In genomic region chr4:86653237-86653865, GRCh38 we compare ENCODE assay signal across 11 cellular contexts. TPM values are rescaled to one million over a fixed set of nuclear protein-coding genes. Genes with fewer than 3 reads are reported as not detected.
DNase-seq lines count a peak whose midpoint lies in the region; ATAC-seq and TF ChIP-seq lines count a peak whose summit lies in the region.
"Had no signal": no experiment of that assay in that cellular context is flagged by ENCODE, and none has a peak within 500 bp of the region (broad histone marks: within the 10 kb centered on the region; RNA-seq: fewer than 3 reads in every experiment).

No MANE protein-coding gene starts in this region.

- CTCF ChIA-PET in SK-N-SH (lab: Yijun Ruan, JAX), result interaction anchor here (1.6 kb wide), 1 partner anchor 38 kb away, joined by 3 read pairs; no protein-coding TSS in a partner anchor

- H3K23ac ChIP-seq in neuronal stem cell (ENCODE audit: low read depth, low read length, poor library complexity), result no peak overlapping the region

- no peak overlapping the region for H3K4ac ChIP-seq in neuronal stem cell (ENCODE audit: low read length)

- H3K4me1 ChIP-seq in SK-N-SH (ENCODE audit: control insufficient read depth in 1 of 2, insufficient read depth in 2 of 2, low read depth in 1 of 2, low read length in 1 of 2), result no peaks in the 10 kb centered on the region
- no peaks in the 10 kb centered on the region for H3K4me1 ChIP-seq in Karpas-422 (ENCODE audit: low read length)
- H3K4me1 ChIP-seq in neuronal stem cell (ENCODE audit: control insufficient read depth in 2 of 2, insufficient read depth in 1 of 2, low read depth in 1 of 2, low read length in 2 of 2), result no peaks in the 10 kb centered on the region
- H3K4me1 ChIP-seq in effector memory CD4-positive, alpha-beta T cell (ENCODE audit: control insufficient read depth, insufficient read depth, low read length, poor library complexity, severe bottlenecking), result no peaks in the 10 kb centered on the region
- H3K4me1 ChIP-seq: body of pancreas had no signal

- peaks cover 64% of the 10 kb centered on the region for H3K9me3 Mint-ChIP-seq in chondrocyte (ENCODE audit: low read depth)
- H3K9me3 Mint-ChIP-seq in progenitor cell of endocrine pancreas (ENCODE audit: low read depth), result peaks cover 64% of the 10 kb centered on the region

- 90% methylated on average over 4 of the region's 4 CpGs for WGBS in SK-N-SH (ENCODE audit: low lambda C conversion rate)
- WGBS in neuronal stem cell (ENCODE audit: extremely low coverage in 2 of 2, insufficient read length in 2 of 2, insufficient replicate concordance in 1 of 2), 2 donors, result no CpG with 5 or more reads among the region's 4 CpGs

- H2BK5ac ChIP-seq in neuronal stem cell (ENCODE audit: low read length), result no peak overlapping the region

- H3K79me2 ChIP-seq in SK-N-SH (ENCODE audit: insufficient read depth) (no peaks in the 10 kb centered on the region; the same call in 1 of the 2 replicates), Karpas-422 (ENCODE audit: low read length) (no peaks in the 10 kb centered on the region)

- H3K4me2 ChIP-seq in SK-N-SH (no peak overlapping the region), Karpas-422 (ENCODE audit: low read depth, low read length, poor library complexity, severe bottlenecking) (no peak overlapping the region), neuronal stem cell (ENCODE audit: insufficient read depth, low read length, poor library complexity, severe bottlenecking) (no peak overlapping the region)

- H3K9me2 ChIP-seq in SK-N-SH (no peaks in the 10 kb centered on the region), Karpas-422 (replicated peaks; ENCODE audit: insufficient read depth, low read length) (no peaks in the 10 kb centered on the region)

- H3K27ac ChIP-seq in SK-N-SH (ENCODE audit: low read depth in 2 of 2, low read length in 1 of 2), result no peak overlapping the region
- H3K27ac ChIP-seq in Karpas-422 (ENCODE audit: low read length), result no peak overlapping the region
- no peak overlapping the region for H3K27ac ChIP-seq in neuronal stem cell (replicated peaks; ENCODE audit: low read length)
- no peak overlapping the region for H3K27ac ChIP-seq in effector memory CD4-positive, alpha-beta T cell (ENCODE audit: insufficient read depth, low read length, poor library complexity, severe bottlenecking)
- H3K27ac ChIP-seq: body of pancreas had no signal

- no peak for ATAC-seq in SK-N-SH treated with all-trans-retinoic acid at 6 μM for 48 hours
- ATAC-seq: activated CD4-positive, CD25-positive, alpha-beta regulatory T cell treated with anti-CD3 and anti-CD28 coated beads, Interleukin-2, amount 50 U/mL, for 24 hours; body of pancreas; stimulated activated naive B cell treated with anti-CD40 and anti-IgM and Interleukin-4, amounts not matched to agents 10 μg/mL and 1 μg/mL and 100 μg/mL, for 72 hours had no signal

- no peak overlapping the region for H4K91ac ChIP-seq in neuronal stem cell (ENCODE audit: low read depth, low read length, poor library complexity)

- no peaks in the 10 kb centered on the region for H3K4me1 Mint-ChIP-seq in chondrocyte (ENCODE audit: low read depth)
- H3K4me1 Mint-ChIP-seq in progenitor cell of endocrine pancreas (ENCODE audit: low read depth), result no peaks in the 10 kb centered on the region
- H3K4me1 Mint-ChIP-seq: stimulated activated naive B cell treated with anti-CD40 and anti-IgM and Interleukin-4, amounts not matched to agents 10 μg/mL and 1 μg/mL and 100 μg/mL, for 72 hours had no signal

- peaks cover 3% of the 10 kb centered on the region for H3K79me1 ChIP-seq in neuronal stem cell (ENCODE audit: low read depth, low read length)

- H3K14ac ChIP-seq in neuronal stem cell (ENCODE audit: low read length), result no peak overlapping the region

- no peak overlapping the region for H2BK12ac ChIP-seq in neuronal stem cell (ENCODE audit: low read length)

- H3K4me3 Mint-ChIP-seq in chondrocyte (ENCODE audit: unreplicated experiment) (no peak overlapping the region), progenitor cell of endocrine pancreas (ENCODE audit: low read depth) (no peak overlapping the region)
- H3K4me3 Mint-ChIP-seq: stimulated activated naive B cell treated with anti-CD40 and anti-IgM and Interleukin-4, amounts not matched to agents 10 μg/mL and 1 μg/mL and 100 μg/mL, for 72 hours had no signal

- H2BK15ac ChIP-seq in neuronal stem cell (ENCODE audit: low read length), result no peak overlapping the region

- no peak overlapping the region for H2AK5ac ChIP-seq in neuronal stem cell (ENCODE audit: low read depth, low read length)

- DNase-seq in SK-N-SH, result peak; percentile 1
- DNase-seq in Karpas-422, result peak; percentile 81
- no peak for DNase-seq in chondrocyte (ENCODE audit: low spot score)
- DNase-seq in progenitor cell of endocrine pancreas (ENCODE audit: low spot score, unreplicated experiment), result no peak
- DNase-seq in neuronal stem cell (ENCODE audit: low spot score), result no peak
- no peak for DNase-seq in SKM-1 treated with dmso at 0.1 percent for 144 hours (lab: John Stamatoyannopoulos, UW; ENCODE audit: unreplicated experiment)
- no peak for DNase-seq in effector memory CD4-positive, alpha-beta T cell
- DNase-seq: body of pancreas; stimulated activated naive B cell treated with anti-CD40 and anti-IgM and Interleukin-4, amounts not matched to agents 10 μg/mL and 1 μg/mL and 100 μg/mL, for 72 hours had no signal

- no peak for TF ChIP-seq RAD21 in SK-N-SH (IDR thresholded peaks at IDR 0.05; ENCODE audit: low read length)

- H3F3A ChIP-seq in SK-N-SH (replicated peaks; ENCODE audit: insufficient read depth), result no peaks in the 10 kb centered on the region

- H3K4me3 ChIP-seq in SK-N-SH (ENCODE audit: low read depth in 2 of 2, low read length in 1 of 2), result no peak overlapping the region; a peak in 1 of 4 replicates
- H3K4me3 ChIP-seq in Karpas-422 (ENCODE audit: low read length), result no peak overlapping the region
- no peak overlapping the region for H3K4me3 ChIP-seq in neuronal stem cell (ENCODE audit: low read length in 2 of 2)
- H3K4me3 ChIP-seq in effector memory CD4-positive, alpha-beta T cell (ENCODE audit: insufficient read depth, low read depth, low read length, poor library complexity, severe bottlenecking), result no peak overlapping the region
- H3K4me3 ChIP-seq: body of pancreas had no signal

- H3K9ac ChIP-seq in SK-N-SH, result no peak overlapping the region
- no peak overlapping the region for H3K9ac ChIP-seq in Karpas-422 (ENCODE audit: low read length)
- no peak overlapping the region for H3K9ac ChIP-seq in neuronal stem cell (ENCODE audit: low read depth, low read length, poor library complexity)

- no peak overlapping the region for H2AFZ ChIP-seq in SK-N-SH (ENCODE audit: low read depth)
- H2AFZ ChIP-seq in Karpas-422 (ENCODE audit: low read length), result no peak overlapping the region
- no peak overlapping the region for H2AFZ ChIP-seq in neuronal stem cell (ENCODE audit: low read length)

- H3K36me3 Mint-ChIP-seq in chondrocyte (ENCODE audit: low read depth) (peaks cover 62% of the 10 kb centered on the region), progenitor cell of endocrine pancreas (ENCODE audit: insufficient read depth) (peaks cover 72% of the 10 kb centered on the region)

- no peaks in the 10 kb centered on the region for H3K27me3 ChIP-seq in SK-N-SH (ENCODE audit: insufficient read depth)
- peaks cover 2% of the 10 kb centered on the region; the same call in 1 of the 2 replicates for H3K27me3 ChIP-seq in Karpas-422 (ENCODE audit: low read length)
- peaks cover 0 to 2% (median 0%) of the 10 kb centered on the region in 3 experiments for H3K27me3 ChIP-seq in neuronal stem cell (ENCODE audit: control insufficient read depth in 3 of 3, insufficient read depth in 3 of 3, low read depth in 1 of 3, low read length in 3 of 3)
- no peaks in the 10 kb centered on the region for H3K27me3 ChIP-seq in effector memory CD4-positive, alpha-beta T cell (replicated peaks; ENCODE audit: control insufficient read depth, insufficient read depth, low read length, poor library complexity, severe bottlenecking)
- H3K27me3 ChIP-seq: body of pancreas had no signal

- no peak overlapping the region for H2BK120ac ChIP-seq in neuronal stem cell (ENCODE audit: low read depth, low read length)

- TF ChIP-seq EP300 in SK-N-SH (IDR thresholded peaks at IDR 0.05; ENCODE audit: borderline replicate concordance in 1 of 2, low read depth in 1 of 2, low read length in 1 of 2), result no peak

- H3K18ac ChIP-seq in neuronal stem cell (ENCODE audit: low read length), result no peak overlapping the region

- H3K27me3 Mint-ChIP-seq in chondrocyte (ENCODE audit: low read depth) (no peaks in the 10 kb centered on the region), progenitor cell of endocrine pancreas (no peaks in the 10 kb centered on the region)

- TF ChIP-seq CTCF in SK-N-SH (IDR thresholded peaks at IDR 0.05), result peak; percentile 49
- TF ChIP-seq CTCF in chondrocyte (IDR thresholded peaks at IDR 0.05), result peak; percentile 61
- TF ChIP-seq CTCF in progenitor cell of endocrine pancreas (IDR thresholded peaks at IDR 0.05; ENCODE audit: unreplicated experiment), result peak; percentile 15

- POLR2A ChIA-PET in SK-N-SH (lab: Yijun Ruan, JAX), result no interaction called here

- H4K20me1 ChIP-seq in SK-N-SH (ENCODE audit: insufficient read depth), result no peaks in the 10 kb centered on the region
- no peaks in the 10 kb centered on the region for H4K20me1 ChIP-seq in Karpas-422 (ENCODE audit: insufficient read depth, low read depth, low read length)

- H3K9me3 ChIP-seq in SK-N-SH (peaks cover 30% of the 10 kb centered on the region), Karpas-422 (ENCODE audit: low read length) (peaks cover 6% of the 10 kb centered on the region; the same call in 1 of the 2 replicates), neuronal stem cell (replicated peaks in 1 of 2; ENCODE audit: control insufficient read depth in 2 of 2, insufficient read depth in 1 of 2, low read depth in 1 of 2, low read length in 2 of 2) (peaks cover 17 to 70% of the 10 kb centered on the region in 2 donors)
- H3K9me3 ChIP-seq in effector memory CD4-positive, alpha-beta T cell (ENCODE audit: control insufficient read depth, low read length), result peaks cover 10% of the 10 kb centered on the region

- H3K27ac Mint-ChIP-seq in chondrocyte (ENCODE audit: unreplicated experiment), result no peak overlapping the region
- no peak overlapping the region for H3K27ac Mint-ChIP-seq in progenitor cell of endocrine pancreas
- H3K27ac Mint-ChIP-seq: stimulated activated naive B cell treated with anti-CD40 and anti-IgM and Interleukin-4, amounts not matched to agents 10 μg/mL and 1 μg/mL and 100 μg/mL, for 72 hours had no signal

- no peak overlapping the region for H4K8ac ChIP-seq in neuronal stem cell (ENCODE audit: low read depth, low read length)

- H3K36me3 ChIP-seq in SK-N-SH (replicated peaks in 1 of 2; ENCODE audit: control insufficient read depth in 1 of 2, insufficient read depth in 2 of 2, low read length in 1 of 2) (peaks cover 0 to 7% of the 10 kb centered on the region in 2 experiments), Karpas-422 (ENCODE audit: insufficient read depth, low read length) (no peaks in the 10 kb centered on the region), neuronal stem cell (replicated peaks in 1 of 2; ENCODE audit: control insufficient read depth in 2 of 2, insufficient read depth in 2 of 2, low read length in 2 of 2) (peaks cover 13 to 26% of the 10 kb centered on the region in 2 donors)
- no peaks in the 10 kb centered on the region for H3K36me3 ChIP-seq in effector memory CD4-positive, alpha-beta T cell (ENCODE audit: control insufficient read depth, insufficient read depth, low read length)

RNA-seq across cellular contexts. Expression of gene PTPN13, which starts 59.2 kb away (rescaled TPM):
- polyA plus RNA-seq in SK-N-SH (2012; rRNA removed), result 5.5 and 7.0 TPM in 2 replicates
- 8.7 and 8.9 TPM in 2 replicates for polyA plus RNA-seq in SK-N-SH (2012; cell fraction: cytosol; rRNA removed)
- polyA plus RNA-seq in SK-N-SH (2012; cell fraction: nucleus; rRNA removed), result 5.4 and 11.4 TPM in 2 replicates
- 0.14 TPM in 1 of 2 replicates, not detected in the other for total RNA-seq in Karpas-422 (2014; rRNA removed; shearing (Covaris generic); ENCODE audit: low replicate concordance)
- 32.9 to 38.9 TPM (median 38.0 TPM) in 3 replicates for total RNA-seq in chondrocyte
- total RNA-seq in progenitor cell of endocrine pancreas, result 55.2 and 63.1 TPM in 2 replicates
- polyA plus RNA-seq in neuronal stem cell (2013, experiment 1 of 2), result 50.7 TPM
- 50.5 TPM for polyA plus RNA-seq in neuronal stem cell (2013, experiment 2 of 2)

Comparison
In these comparisons a context has a peak if more than half of its experiments do, and no peak if none do; other contexts are left out.
1. DNase-seq: peak in SK-N-SH (single experiment) and Karpas-422 (single experiment); none in chondrocyte (single experiment), progenitor cell of endocrine pancreas (single experiment), neuronal stem cell (single experiment), SKM-1 treated with dmso at 0.1 percent for 144 hours (single experiment) and effector memory CD4-positive, alpha-beta T cell (0 of 3).
2. RNA of gene PTPN13, which starts 59.2 kb away (total RNA-seq): 55.2 to 63.1 TPM in progenitor cell of endocrine pancreas and 32.9 to 38.9 TPM in chondrocyte; 0.14 TPM in Karpas-422; every median in the first group is over 10 times any median in the second.
3. Peak in every context shown above with its lines, with median percentiles within 50 percentile points of each other: CTCF ChIP-seq.